21 cellular contexts compared by ENCODE assay signal in the genomic region with DNA sequence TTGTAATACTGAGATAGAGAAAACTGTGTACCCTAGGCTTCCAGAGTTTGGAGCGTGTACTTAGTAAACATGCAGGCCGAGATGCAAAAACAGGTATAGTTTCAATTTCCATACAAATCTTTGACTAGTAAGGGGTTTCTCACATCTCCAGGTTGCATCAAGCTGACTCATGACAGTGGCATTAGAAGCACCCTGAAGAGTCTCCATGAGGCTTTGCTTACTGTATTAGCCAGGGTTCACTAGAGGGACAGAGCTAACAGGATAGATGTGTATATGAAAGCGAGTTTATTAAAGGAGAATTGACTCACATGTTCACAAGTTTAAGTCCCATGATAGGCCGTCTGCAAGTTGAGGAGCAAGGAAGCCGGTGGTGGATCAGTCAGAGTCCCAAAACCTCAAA.
DNase-seq lines count a peak whose midpoint lies in the region; ATAC-seq and TF ChIP-seq lines count a peak whose summit lies in the region.
"Had no signal": no experiment of that assay in that cellular context is flagged by ENCODE, and none has a peak within 500 bp of the region (broad histone marks: within the 10 kb centered on the region; RNA-seq: fewer than 3 reads in every experiment).

No MANE protein-coding gene starts in this region.

- TF ChIP-seq POLR2A in right lobe of liver (IDR thresholded peaks at IDR 0.05): no peak

- intact Hi-C loops in right lobe of liver (cut with DNase I): no loop called here

- H3K9me3 ChIP-seq in right lobe of liver: no peaks in the 10 kb centered on the region
- H3K9me3 ChIP-seq: stomach, tibial artery had no signal

- H3K4me3 ChIP-seq in epithelial cell of proximal tubule (ENCODE audit: low read depth, low read length): no peak overlapping the region
- no peak overlapping the region for H3K4me3 ChIP-seq in right lobe of liver
- H3K4me3 ChIP-seq: stomach, tibial artery had no signal

- WGBS in right lobe of liver (ENCODE audit: insufficient coverage, low coverage, low lambda C conversion rate, missing lambda C conversion rate): 44% methylated on average over 4 of the region's 5 CpGs

- DNase-seq in HT1080 (ENCODE audit: low read depth) (peak; percentile 56), RPMI8226 (peak; percentile 75), epithelial cell of proximal tubule (ENCODE audit: low read depth) (peak; percentile 46), non-pigmented ciliary epithelial cell (ENCODE audit: low read depth) (peak; percentile 90), NCI-H2196 (lab: John Stamatoyannopoulos, UW; ENCODE audit: unreplicated experiment) (no peak), right lobe of liver (no peak), SK-N-DZ (ENCODE audit: low spot score) (no peak)
- DNase-seq in stimulated activated CD4-positive, alpha-beta T cell treated with anti-CD3 and anti-CD28 coated beads, Interleukin-15, amount 100 ng/mL, for 24 hours: no peak
- DNase-seq: aorta; CD4-positive, alpha-beta T cell; effector CD4-positive, alpha-beta T cell; erythroblast; hippocampal formation; KBM-7; nephron progenitor cell; stimulated activated CD8-positive, alpha-beta memory T cell treated with anti-CD3 and anti-CD28 coated beads, Interleukin-4, amount 100 ng/mL, for 48 hours; stomach; tibial artery had no signal

- no peaks in the 10 kb centered on the region for H3K36me3 ChIP-seq in right lobe of liver
- H3K36me3 ChIP-seq: stomach, tibial artery had no signal

- ATAC-seq in right lobe of liver: no peak
- ATAC-seq: foreskin keratinocyte, HCT116, WTC11 had no signal

- H3K27me3 ChIP-seq in right lobe of liver: no peaks in the 10 kb centered on the region
- H3K27me3 ChIP-seq: foreskin keratinocyte, stomach, tibial artery had no signal

- TF ChIP-seq CTCF in epithelial cell of proximal tubule (conservative IDR thresholded peaks at IDR 0.05; ENCODE audit: low read depth, low read length) (no peak), right lobe of liver (IDR thresholded peaks at IDR 0.05) (no peak)

- H3K4me1 ChIP-seq in right lobe of liver: no peaks in the 10 kb centered on the region
- H3K4me1 ChIP-seq: foreskin keratinocyte, stomach, tibial artery had no signal

- no peak overlapping the region for H3K27ac ChIP-seq in right lobe of liver
- H3K27ac ChIP-seq: foreskin keratinocyte, stomach, tibial artery had no signal

Comparison
In these comparisons a context has a peak if more than half of its experiments do, and no peak if none do; other contexts are left out.
1. DNase-seq: peak in HT1080 (single experiment), RPMI8226 (single experiment), epithelial cell of proximal tubule (single experiment) and non-pigmented ciliary epithelial cell (single experiment); none in NCI-H2196 (single experiment), stimulated activated CD4-positive, alpha-beta T cell treated with anti-CD3 and anti-CD28 coated beads, Interleukin-15, amount 100 ng/mL, for 24 hours (single experiment), right lobe of liver (0 of 3) and SK-N-DZ (single experiment).